Comparison of ENCODE assay signal across 19 cellular contexts in the genomic region with DNA sequence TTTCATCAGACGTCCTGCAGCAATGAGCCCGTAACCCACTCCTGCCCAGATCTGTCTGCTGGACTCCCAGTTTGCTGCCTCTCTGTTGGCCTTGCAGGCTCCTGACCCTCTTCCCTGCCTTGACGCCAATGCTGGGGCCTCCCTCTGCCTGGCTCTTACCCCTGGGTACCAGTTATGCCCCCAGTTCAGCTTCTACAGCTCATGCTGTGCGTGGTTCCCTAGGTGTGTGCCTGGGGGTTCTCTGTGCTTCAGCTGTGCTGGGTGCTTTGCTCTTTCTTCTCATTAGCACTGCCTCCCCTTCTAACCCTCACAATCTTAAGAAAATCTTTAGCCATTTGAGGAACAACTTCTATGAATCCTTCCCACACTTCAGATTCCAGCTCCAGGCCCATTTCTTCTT.
DNase-seq lines count a peak whose midpoint lies in the region; ATAC-seq and TF ChIP-seq lines count a peak whose summit lies in the region.
"Had no signal": no experiment of that assay in that cellular context is flagged by ENCODE, and none has a peak within 500 bp of the region (broad histone marks: within the 10 kb centered on the region; RNA-seq: fewer than 3 reads in every experiment).

No MANE protein-coding gene starts in this region.

- 93% methylated on average over 4 of the region's 4 CpGs for WGBS in endodermal cell (ENCODE audit: insufficient coverage in 1 of 2, insufficient read length in 1 of 2), 2 experiments

- no peak overlapping the region for H3K4me3 Mint-ChIP-seq in T-helper 17 cell
- no peak overlapping the region for H3K4me3 Mint-ChIP-seq in endodermal cell
- H3K4me3 Mint-ChIP-seq: CD14-positive monocyte; CD4-positive, alpha-beta T cell; CD8-positive, alpha-beta memory T cell had no signal

- no peak overlapping the region for H3K27ac ChIP-seq in endodermal cell (ENCODE audit: low read depth, low read length)
- H3K27ac ChIP-seq: A549; BLaER1 treated with 17β-estradiol and CSF1 and Interleukin-3, amounts not matched to agents 10 nM and 100 nM had no signal

- H3K36me3 ChIP-seq in endodermal cell (ENCODE audit: control insufficient read depth, insufficient read depth, low read length), result no peaks in the 10 kb centered on the region
- H3K36me3 ChIP-seq: BE2C; BLaER1 treated with 17β-estradiol and CSF1 and Interleukin-3, amounts not matched to agents 10 nM and 100 nM had no signal

- H3K9ac ChIP-seq in endodermal cell (ENCODE audit: extremely low read depth, low read length, poor library complexity, severe bottlenecking), result no peak overlapping the region
- H3K9ac ChIP-seq: BLaER1 treated with 17β-estradiol and CSF1 and Interleukin-3, amounts not matched to agents 10 nM and 100 nM had no signal

- intact Hi-C loops in posterior cingulate gyrus (cut with DNase I), result no loop called here

- no peaks in the 10 kb centered on the region for H3K4me1 Mint-ChIP-seq in T-helper 17 cell
- no peaks in the 10 kb centered on the region for H3K4me1 Mint-ChIP-seq in endodermal cell
- H3K4me1 Mint-ChIP-seq: CD14-positive monocyte; CD8-positive, alpha-beta memory T cell had no signal

- H3K9me3 ChIP-seq in T-helper 17 cell (ENCODE audit: control insufficient read depth, low read length, poor library complexity, severe bottlenecking) (no peaks in the 10 kb centered on the region), endodermal cell (ENCODE audit: control insufficient read depth, low read length) (no peaks in the 10 kb centered on the region)
- H3K9me3 ChIP-seq: A549; BE2C; BLaER1 treated with 17β-estradiol and CSF1 and Interleukin-3, amounts not matched to agents 10 nM and 100 nM had no signal

- H3K27me3 Mint-ChIP-seq in T-helper 17 cell (peaks cover 53% of the 10 kb centered on the region), endodermal cell (ENCODE audit: insufficient read depth) (no peaks in the 10 kb centered on the region)

- peak overlapping the region; percentile 19 for H3K27ac Mint-ChIP-seq in T-helper 17 cell
- H3K27ac Mint-ChIP-seq in endodermal cell, result no peak overlapping the region
- H3K27ac Mint-ChIP-seq: CD14-positive monocyte; CD4-positive, alpha-beta T cell; CD8-positive, alpha-beta memory T cell had no signal

- ATAC-seq in T-helper 17 cell (no peak), GM19351 (IDR thresholded peaks at IDR 0.05; ENCODE audit: unreplicated experiment) (no peak)
- ATAC-seq: A549 had no signal

- DNase-seq in T-helper 17 cell (no peak), endodermal cell (peak; percentile 18), mesenteric fat pad (ENCODE audit: low spot score) (peak; percentile 75), NCI-H1092 (lab: John Stamatoyannopoulos, UW) (no peak), posterior cingulate gyrus (no peak)
- DNase-seq: 8988T; ACHN; AML-193; BE2C; CD4-positive, alpha-beta T cell; CD8-positive, alpha-beta memory T cell; DMS 273 treated with DMSO at 0.1 percent for 48 hours; DMS79; GF-D8; HCEC 1CT had no signal

- no peaks in the 10 kb centered on the region for H3K9me3 Mint-ChIP-seq in endodermal cell
- H3K9me3 Mint-ChIP-seq: CD4-positive, alpha-beta T cell; CD8-positive, alpha-beta memory T cell had no signal

- no peak overlapping the region for H3K4me3 ChIP-seq in endodermal cell (ENCODE audit: low read length)
- H3K4me3 ChIP-seq: A549; BLaER1 treated with 17β-estradiol and CSF1 and Interleukin-3, amounts not matched to agents 10 nM and 100 nM had no signal

- no peak for TF ChIP-seq CTCF in endodermal cell (conservative IDR thresholded peaks at IDR 0.05)

- H3K4me1 ChIP-seq in endodermal cell (ENCODE audit: control insufficient read depth, insufficient read depth, low read length), result no peaks in the 10 kb centered on the region
- H3K4me1 ChIP-seq: A549, BE2C had no signal

- H3K36me3 Mint-ChIP-seq in T-helper 17 cell (ENCODE audit: low read depth), result peaks cover 2% of the 10 kb centered on the region
- H3K36me3 Mint-ChIP-seq in endodermal cell (ENCODE audit: low read depth), result no peaks in the 10 kb centered on the region
- H3K36me3 Mint-ChIP-seq: CD14-positive monocyte; CD8-positive, alpha-beta memory T cell had no signal

- peaks cover 5% of the 10 kb centered on the region for H3K27me3 ChIP-seq in endodermal cell (ENCODE audit: control insufficient read depth, insufficient read depth, low read length, poor library complexity, severe bottlenecking)
- H3K27me3 ChIP-seq: BE2C; BLaER1 treated with 17β-estradiol and CSF1 and Interleukin-3, amounts not matched to agents 10 nM and 100 nM had no signal

Comparison
In these comparisons a context has a peak if more than half of its experiments do, and no peak if none do; other contexts are left out.
1. DNase-seq: peak in endodermal cell (single experiment) and mesenteric fat pad (single experiment); none in T-helper 17 cell (0 of 3), NCI-H1092 (single experiment) and posterior cingulate gyrus (0 of 10).